In the genomic region with DNA sequence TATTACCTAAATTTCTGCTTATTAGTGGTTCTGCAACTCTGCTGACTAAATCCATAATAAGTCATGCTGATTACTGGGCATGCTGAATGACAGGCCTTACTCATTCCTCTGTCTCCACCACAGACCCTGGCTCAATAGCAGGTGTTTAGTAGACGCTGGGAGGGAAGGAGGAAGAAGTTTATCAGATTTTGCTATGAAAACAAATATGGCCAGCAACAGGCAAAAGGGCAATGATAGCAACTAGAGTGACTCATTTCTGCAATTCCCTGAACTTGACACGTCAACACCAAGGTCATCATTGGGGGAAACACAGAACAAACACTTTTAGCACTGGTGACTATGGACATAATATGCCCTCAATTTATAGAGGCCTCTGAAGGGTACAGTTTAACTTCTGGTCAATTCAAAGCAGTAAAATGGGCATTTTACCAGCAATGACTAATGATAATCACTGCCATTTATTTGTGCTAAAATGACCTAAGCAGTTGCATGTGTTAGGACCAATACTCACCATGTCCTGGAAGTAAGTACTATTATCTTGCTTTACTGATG, we compare ENCODE assay signal across 1 cellular context.
TF ChIP-seq lines count a peak whose summit lies in the region.

No MANE protein-coding gene starts in this region.

TF ChIP-seq in GM12878, 131 proteins besides CTCF, POLR2A, EP300 and RAD21 (continued from another document):
- TF ChIP-seq ZBTB11 (CRISPR knock-in tag; IDR thresholded peaks at IDR 0.05) (no peak), PKNOX1 (IDR thresholded peaks at IDR 0.05) (peak; percentile 74), SMC3 (IDR thresholded peaks at IDR 0.05; ENCODE audit: borderline replicate concordance, low read length) (no peak), ASH2L (IDR thresholded peaks at IDR 0.05; ENCODE audit: borderline replicate concordance, low read depth) (no peak), HDGF (IDR thresholded peaks at IDR 0.05) (no peak), NFIC (IDR thresholded peaks at IDR 0.05; ENCODE audit: low read depth, low read length) (peak; percentile 53), SRF (IDR thresholded peaks at IDR 0.05; ENCODE audit: low read depth in 2 of 2, low read length in 2 of 2) (no peak), NR2F1 (conservative IDR thresholded peaks at IDR 0.05) (no peak), ZNF384 (IDR thresholded peaks at IDR 0.05; ENCODE audit: borderline replicate concordance, low read depth, low read length) (no peak), YY1 (IDR thresholded peaks at IDR 0.05; ENCODE audit: low read depth, low read length) (peak; percentile 60; the same call in 1 of the 2 replicates), KDM1A (IDR thresholded peaks at IDR 0.05; ENCODE audit: borderline replicate concordance) (no peak), RAD51 (IDR thresholded peaks at IDR 0.05) (no peak), ZNF24 (IDR thresholded peaks at IDR 0.05) (no peak), CHD2 (IDR thresholded peaks at IDR 0.05; ENCODE audit: borderline replicate concordance, low read depth, low read length) (no peak), BRCA1 (IDR thresholded peaks at IDR 0.05; ENCODE audit: low read depth, low read length) (no peak), E4F1 (IDR thresholded peaks at IDR 0.05; ENCODE audit: borderline replicate concordance, partially characterized antibody) (no peak), TCF7 (IDR thresholded peaks at IDR 0.05; ENCODE audit: borderline replicate concordance) (no peak), SPI1 (IDR thresholded peaks at IDR 0.05; ENCODE audit: borderline replicate concordance, insufficient read depth, low read depth, low read length) (no peak), TARDBP (IDR thresholded peaks at IDR 0.05; ENCODE audit: borderline replicate concordance) (no peak), CREM (IDR thresholded peaks at IDR 0.05; ENCODE audit: low read depth) (no peak), KLF5 (IDR thresholded peaks at IDR 0.05; ENCODE audit: partially characterized antibody) (no peak), NR2C1 (IDR thresholded peaks at IDR 0.05) (no peak), MEF2A (IDR thresholded peaks at IDR 0.05; ENCODE audit: insufficient read depth, low read depth, low read length) (no peak), CUX1 (IDR thresholded peaks at IDR 0.05; ENCODE audit: insufficient replicate concordance, low read depth, low read length) (no peak), MYB (IDR thresholded peaks at IDR 0.05; ENCODE audit: borderline replicate concordance, low read depth, low read length) (no peak), RFX5 (IDR thresholded peaks at IDR 0.05; ENCODE audit: low read depth, low read length) (no peak), SP1 (IDR thresholded peaks at IDR 0.05; ENCODE audit: low read depth, low read length) (no peak), CBX3 (IDR thresholded peaks at IDR 0.05; ENCODE audit: borderline replicate concordance, low read depth) (no peak), CBX5 (IDR thresholded peaks at IDR 0.05; ENCODE audit: low read depth) (no peak), NRF1 (conservative IDR thresholded peaks at IDR 0.05; ENCODE audit: low read depth, low read length) (no peak), SMAD5 (IDR thresholded peaks at IDR 0.05; ENCODE audit: low read depth) (no peak), CREB1 (IDR thresholded peaks at IDR 0.05; ENCODE audit: low read depth) (no peak), RCOR1 (conservative IDR thresholded peaks at IDR 0.05; ENCODE audit: low read depth, low read length) (no peak), EGR1 (IDR thresholded peaks at IDR 0.05; ENCODE audit: borderline replicate concordance in 1 of 2, low read depth in 2 of 2, low read length in 2 of 2) (no peak)
- TF ChIP-seq, protein P1, sequence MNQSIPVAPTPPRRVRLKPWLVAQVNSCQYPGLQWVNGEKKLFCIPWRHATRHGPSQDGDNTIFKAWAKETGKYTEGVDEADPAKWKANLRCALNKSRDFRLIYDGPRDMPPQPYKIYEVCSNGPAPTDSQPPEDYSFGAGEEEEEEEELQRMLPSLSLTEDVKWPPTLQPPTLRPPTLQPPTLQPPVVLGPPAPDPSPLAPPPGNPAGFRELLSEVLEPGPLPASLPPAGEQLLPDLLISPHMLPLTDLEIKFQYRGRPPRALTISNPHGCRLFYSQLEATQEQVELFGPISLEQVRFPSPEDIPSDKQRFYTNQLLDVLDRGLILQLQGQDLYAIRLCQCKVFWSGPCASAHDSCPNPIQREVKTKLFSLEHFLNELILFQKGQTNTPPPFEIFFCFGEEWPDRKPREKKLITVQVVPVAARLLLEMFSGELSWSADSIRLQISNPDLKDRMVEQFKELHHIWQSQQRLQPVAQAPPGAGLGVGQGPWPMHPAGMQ (IDR thresholded peaks at IDR 0.05; ENCODE audit: borderline replicate concordance), result no peak
- TF ChIP-seq, protein P2, sequence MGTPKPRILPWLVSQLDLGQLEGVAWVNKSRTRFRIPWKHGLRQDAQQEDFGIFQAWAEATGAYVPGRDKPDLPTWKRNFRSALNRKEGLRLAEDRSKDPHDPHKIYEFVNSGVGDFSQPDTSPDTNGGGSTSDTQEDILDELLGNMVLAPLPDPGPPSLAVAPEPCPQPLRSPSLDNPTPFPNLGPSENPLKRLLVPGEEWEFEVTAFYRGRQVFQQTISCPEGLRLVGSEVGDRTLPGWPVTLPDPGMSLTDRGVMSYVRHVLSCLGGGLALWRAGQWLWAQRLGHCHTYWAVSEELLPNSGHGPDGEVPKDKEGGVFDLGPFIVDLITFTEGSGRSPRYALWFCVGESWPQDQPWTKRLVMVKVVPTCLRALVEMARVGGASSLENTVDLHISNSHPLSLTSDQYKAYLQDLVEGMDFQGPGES (IDR thresholded peaks at IDR 0.05), result no peak
- TF ChIP-seq, protein P3, sequence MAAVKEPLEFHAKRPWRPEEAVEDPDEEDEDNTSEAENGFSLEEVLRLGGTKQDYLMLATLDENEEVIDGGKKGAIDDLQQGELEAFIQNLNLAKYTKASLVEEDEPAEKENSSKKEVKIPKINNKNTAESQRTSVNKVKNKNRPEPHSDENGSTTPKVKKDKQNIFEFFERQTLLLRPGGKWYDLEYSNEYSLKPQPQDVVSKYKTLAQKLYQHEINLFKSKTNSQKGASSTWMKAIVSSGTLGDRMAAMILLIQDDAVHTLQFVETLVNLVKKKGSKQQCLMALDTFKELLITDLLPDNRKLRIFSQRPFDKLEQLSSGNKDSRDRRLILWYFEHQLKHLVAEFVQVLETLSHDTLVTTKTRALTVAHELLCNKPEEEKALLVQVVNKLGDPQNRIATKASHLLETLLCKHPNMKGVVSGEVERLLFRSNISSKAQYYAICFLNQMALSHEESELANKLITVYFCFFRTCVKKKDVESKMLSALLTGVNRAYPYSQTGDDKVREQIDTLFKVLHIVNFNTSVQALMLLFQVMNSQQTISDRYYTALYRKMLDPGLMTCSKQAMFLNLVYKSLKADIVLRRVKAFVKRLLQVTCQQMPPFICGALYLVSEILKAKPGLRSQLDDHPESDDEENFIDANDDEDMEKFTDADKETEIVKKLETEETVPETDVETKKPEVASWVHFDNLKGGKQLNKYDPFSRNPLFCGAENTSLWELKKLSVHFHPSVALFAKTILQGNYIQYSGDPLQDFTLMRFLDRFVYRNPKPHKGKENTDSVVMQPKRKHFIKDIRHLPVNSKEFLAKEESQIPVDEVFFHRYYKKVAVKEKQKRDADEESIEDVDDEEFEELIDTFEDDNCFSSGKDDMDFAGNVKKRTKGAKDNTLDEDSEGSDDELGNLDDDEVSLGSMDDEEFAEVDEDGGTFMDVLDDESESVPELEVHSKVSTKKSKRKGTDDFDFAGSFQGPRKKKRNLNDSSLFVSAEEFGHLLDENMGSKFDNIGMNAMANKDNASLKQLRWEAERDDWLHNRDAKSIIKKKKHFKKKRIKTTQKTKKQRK (IDR thresholded peaks at IDR 0.05; ENCODE audit: low read depth, low read length), result no peak
